ENCODE assay signal across 13 cellular contexts in the genomic region with DNA sequence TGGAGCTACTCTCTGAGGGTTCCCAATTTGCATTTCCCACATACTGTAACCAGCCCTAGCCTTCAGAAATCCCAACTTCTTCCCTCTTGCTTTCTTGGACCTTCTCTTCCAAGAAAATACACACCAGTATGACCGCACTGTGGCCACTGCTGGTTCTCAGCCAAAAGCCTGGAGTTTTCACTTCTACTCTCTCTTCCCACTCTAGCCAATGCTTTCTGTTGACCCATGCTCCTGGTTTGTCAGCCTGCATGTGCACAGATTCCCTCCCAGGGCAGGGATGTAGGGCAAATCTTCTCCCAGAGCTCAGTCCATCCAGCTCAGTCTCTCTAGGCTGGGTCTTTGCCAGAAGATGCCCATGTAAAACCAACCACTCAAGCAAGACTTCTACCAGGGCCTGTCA. TPM values are rescaled to one million over a fixed set of nuclear protein-coding genes. Genes with fewer than 3 reads are reported as not detected.
DNase-seq lines count a peak whose midpoint lies in the region; ATAC-seq, FAIRE-seq and TF ChIP-seq lines count a peak whose summit lies in the region.
"Had no signal": no experiment of that assay in that cellular context is flagged by ENCODE, and none has a peak within 500 bp of the region (broad histone marks: within the 10 kb centered on the region; RNA-seq: fewer than 3 reads in every experiment).

No MANE protein-coding gene starts in this region.

- H3K4me2 ChIP-seq in DND-41 (ENCODE audit: insufficient read depth, low read length) = peak overlapping the region; percentile 61

- ATAC-seq in DND-41 (ENCODE audit: insufficient read depth, low read depth) (no peak), HG03354 (IDR thresholded peaks at IDR 0.05; ENCODE audit: poor library complexity, severe bottlenecking, unreplicated experiment) (peak; percentile 13)

- H3K27me3 ChIP-seq in DND-41 (ENCODE audit: insufficient read depth, low read length, poor library complexity) (no peaks in the 10 kb centered on the region), colonic mucosa (no peaks in the 10 kb centered on the region), skeletal muscle tissue (ENCODE audit: control insufficient read depth in 3 of 3, insufficient read depth in 3 of 3, low read length in 3 of 3) (no peaks in the 10 kb centered on the region), HAP-1 (ENCODE audit: low read depth) (no peaks in the 10 kb centered on the region)
- H3K27me3 ChIP-seq: brain microvascular endothelial cell had no signal

- H3K9me3 ChIP-seq in DND-41 (ENCODE audit: insufficient read depth, low read length, severe bottlenecking) (no peaks in the 10 kb centered on the region), colonic mucosa (no peaks in the 10 kb centered on the region), skeletal muscle tissue (ENCODE audit: control insufficient read depth in 3 of 3, low read length in 3 of 3) (no peaks in the 10 kb centered on the region), kidney (ENCODE audit: control insufficient read depth in 1 of 2, low read length in 2 of 2) (no peaks in the 10 kb centered on the region), HAP-1 (no peaks in the 10 kb centered on the region)

- intact Hi-C loops in colonic mucosa (cut with DNase I) (no loop called here), kidney (cut with DNase I) (no loop called here)

- H3K4me3 ChIP-seq in DND-41 (ENCODE audit: low read depth in 1 of 2, low read length in 2 of 2) (peak overlapping the region in 1 of 2 experiments; percentile 54; a peak in 2 of 4 replicates), colonic mucosa (peak overlapping the region; percentile 18), skeletal muscle tissue (ENCODE audit: low read length in 3 of 3) (no peak overlapping the region), kidney (ENCODE audit: low read length in 2 of 2) (no peak overlapping the region), HAP-1 (no peak overlapping the region)

- H3K79me2 ChIP-seq in DND-41 (ENCODE audit: insufficient read depth, low read length) = no peaks in the 10 kb centered on the region

- no peaks in the 10 kb centered on the region for H3K36me3 ChIP-seq in DND-41 (ENCODE audit: insufficient read depth, low read length)
- no peaks in the 10 kb centered on the region for H3K36me3 ChIP-seq in colonic mucosa
- no peaks in the 10 kb centered on the region for H3K36me3 ChIP-seq in skeletal muscle tissue (ENCODE audit: control insufficient read depth in 3 of 3, insufficient read depth in 3 of 3, low read length in 3 of 3)
- H3K36me3 ChIP-seq in kidney (ENCODE audit: control insufficient read depth in 1 of 2, insufficient read depth in 2 of 2, low read length in 2 of 2) = no peaks in the 10 kb centered on the region
- H3K36me3 ChIP-seq in HAP-1 (replicated peaks) = no peaks in the 10 kb centered on the region
- H3K36me3 ChIP-seq: brain microvascular endothelial cell had no signal

- FAIRE-seq in kidney (lab: Jason Lieb, UNC) = no peak
- no peak for FAIRE-seq in RCC 7860 (lab: Jason Lieb, UNC)

- H2AFZ ChIP-seq in DND-41 (ENCODE audit: low read depth, low read length) = peak overlapping the region; percentile 74; the same call in 1 of the 2 replicates

- DNase-seq in DND-41 (no peak), colonic mucosa (no peak), kidney (no peak), AG08396 (ENCODE audit: low spot score) (no peak), HAP-1 (ENCODE audit: low spot score in 2 of 2) (no peak), RCC 7860 (ENCODE audit: low spot score) (no peak)
- DNase-seq: brain microvascular endothelial cell, hippocampal formation, NCI-H2081 treated with DMSO at 0.1 percent for 48 hours had no signal

- peak overlapping the region; percentile 42 for H3K9ac ChIP-seq in DND-41 (ENCODE audit: low read depth, low read length)
- peak overlapping the region; percentile 19 to 51 for H3K9ac ChIP-seq in colonic mucosa (ENCODE audit: low read depth in 2 of 2, low read length in 2 of 2)
- H3K9ac ChIP-seq in skeletal muscle tissue (ENCODE audit: low read depth in 1 of 3, low read length in 3 of 3) = no peak overlapping the region
- H3K9ac ChIP-seq in kidney (ENCODE audit: low read length in 2 of 2) = no peak overlapping the region

- H3K27ac ChIP-seq in DND-41 (ENCODE audit: low read length) (peak overlapping the region; percentile 75), colonic mucosa (peak overlapping the region; percentile 38), skeletal muscle tissue (ENCODE audit: low read depth, low read length) (peak overlapping the region; percentile 12), kidney (ENCODE audit: low read depth in 2 of 2, low read length in 2 of 2) (no peak overlapping the region)
- H3K27ac ChIP-seq: brain microvascular endothelial cell had no signal

- no peaks in the 10 kb centered on the region for H4K20me1 ChIP-seq in DND-41 (ENCODE audit: insufficient read depth, low read length)

- peaks cover 38% of the 10 kb centered on the region for H3K4me1 ChIP-seq in DND-41 (ENCODE audit: insufficient read depth, low read length)
- H3K4me1 ChIP-seq in colonic mucosa = no peaks in the 10 kb centered on the region
- peaks cover 0 to 4% (median 4%) of the 10 kb centered on the region in 3 donors for H3K4me1 ChIP-seq in skeletal muscle tissue (ENCODE audit: control insufficient read depth in 3 of 3, insufficient read depth in 3 of 3, low read length in 3 of 3)
- peaks cover 0 to 2% of the 10 kb centered on the region in 2 donors for H3K4me1 ChIP-seq in kidney (ENCODE audit: control insufficient read depth in 1 of 2, insufficient read depth in 1 of 2, low read depth in 1 of 2, low read length in 2 of 2)
- no peaks in the 10 kb centered on the region for H3K4me1 ChIP-seq in HAP-1

- in situ Hi-C loops in HAP-1 (cut with MboI; ENCODE audit: low sequenced_read_pairs) = no loop called here

- TF ChIP-seq CTCF in DND-41 (IDR thresholded peaks at IDR 0.05; ENCODE audit: borderline replicate concordance, extremely low read depth, low read length, poor library complexity, severe bottlenecking) = no peak
- TF ChIP-seq CTCF in colonic mucosa (IDR thresholded peaks at IDR 0.05) = no peak
- TF ChIP-seq CTCF in kidney (IDR thresholded peaks at IDR 0.05; ENCODE audit: borderline replicate concordance, extremely low read depth, insufficient read depth) = no peak

RNA-seq across cellular contexts. Expression of a gene that starts 0.7 kb away (rescaled TPM):
- total RNA-seq in colonic mucosa (1 to 10 TPM in 1 of 2 donors, under 1 TPM in 1; 0.69 to 1.2 TPM), skeletal muscle tissue (not detected), kidney (3.3 TPM)
- polyA plus RNA-seq in kidney (ENCODE audit: insufficient read depth, low read depth, low replicate concordance) = 0.13 TPM
- total RNA-seq: lung microvascular endothelial cell, temporal lobe had no signal

Comparison
In these comparisons a context has a peak if more than half of its experiments do, and no peak if none do; other contexts are left out.
1. H3K27ac ChIP-seq: peak in DND-41 (single experiment), colonic mucosa (single experiment) and skeletal muscle tissue (single experiment); none in kidney (0 of 2).
2. H3K9ac ChIP-seq: peak in DND-41 (single experiment) and colonic mucosa (2 of 2); none in skeletal muscle tissue (0 of 3) and kidney (0 of 2).